Comparison of ENCODE assay signal across 1 cellular context in the genomic region with DNA sequence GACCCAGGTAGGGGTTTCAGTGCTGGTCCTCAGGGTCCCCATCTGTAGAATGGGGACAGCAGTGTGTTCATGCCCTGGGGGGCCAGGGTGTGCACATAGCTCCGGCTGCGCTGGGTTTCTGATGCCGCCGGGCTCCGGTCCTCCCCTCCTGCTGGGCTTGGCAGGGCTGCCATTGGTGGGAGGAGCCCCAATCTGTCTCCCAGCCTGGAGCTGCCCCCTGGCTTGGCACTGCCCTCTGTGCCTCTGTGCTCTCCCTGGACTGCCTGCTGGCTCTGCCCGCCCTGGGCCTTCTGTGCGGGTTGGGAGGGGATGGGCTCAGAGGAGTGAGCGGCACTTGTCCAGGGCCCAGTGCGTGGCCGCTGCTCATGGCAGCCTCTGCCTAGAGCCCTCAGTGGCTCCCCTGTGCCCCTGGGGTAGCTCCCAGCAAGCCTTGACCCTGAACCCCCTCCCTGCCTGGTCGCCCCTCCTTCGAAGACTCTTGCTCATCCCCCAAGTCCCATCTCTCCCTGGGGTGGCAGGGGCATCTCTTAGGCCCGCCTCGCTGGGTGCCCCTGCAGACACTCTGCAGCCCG.
TF ChIP-seq lines count a peak whose summit lies in the region.

No MANE protein-coding gene starts in this region.

TF ChIP-seq in liver, 16 proteins besides CTCF, POLR2A, EP300 and RAD21 (continued from another document):
- TF ChIP-seq, protein P1, sequence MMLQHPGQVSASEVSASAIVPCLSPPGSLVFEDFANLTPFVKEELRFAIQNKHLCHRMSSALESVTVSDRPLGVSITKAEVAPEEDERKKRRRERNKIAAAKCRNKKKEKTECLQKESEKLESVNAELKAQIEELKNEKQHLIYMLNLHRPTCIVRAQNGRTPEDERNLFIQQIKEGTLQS (IDR thresholded peaks at IDR 0.05) = no peak
- TF ChIP-seq TAF1 (conservative IDR thresholded peaks at IDR 0.05) (no peak), GABPA (IDR thresholded peaks at IDR 0.05 in 1 of 2, conservative IDR thresholded peaks at IDR 0.05 in 1 of 2) (no peak), FOXA2 (IDR thresholded peaks at IDR 0.05) (no peak), NR2F2 (IDR thresholded peaks at IDR 0.05) (no peak)
